ENCODE assay signal across 2 cellular contexts in the genomic region with DNA sequence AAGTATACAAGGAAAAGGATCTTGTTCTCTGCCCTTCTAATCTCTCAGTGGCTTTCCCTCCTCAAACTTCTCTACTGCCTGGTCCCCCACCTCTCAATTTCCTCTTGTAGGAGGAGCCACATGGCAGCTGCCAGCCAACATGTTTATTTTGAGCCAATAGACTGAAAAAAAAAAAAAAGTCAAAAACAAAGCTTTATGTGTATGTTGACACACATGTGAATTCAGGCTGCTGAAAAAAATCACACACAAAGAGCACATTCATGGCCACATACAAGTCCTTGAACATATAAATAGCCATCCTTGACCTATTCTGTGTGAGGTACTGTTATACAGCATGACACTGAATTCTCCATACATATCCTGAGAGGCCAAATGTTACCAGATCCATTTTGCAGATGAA.
TF ChIP-seq lines count a peak whose summit lies in the region.

No MANE protein-coding gene starts in this region.

TF ChIP-seq in A549, 52 proteins besides CTCF, POLR2A, EP300 and RAD21:
- no peak for TF ChIP-seq ZC3H11A (IDR thresholded peaks at IDR 0.05)
- no peak for TF ChIP-seq MAZ (IDR thresholded peaks at IDR 0.05; ENCODE audit: borderline replicate concordance, low read depth, low read length)
- no peak for TF ChIP-seq CEBPB (IDR thresholded peaks at IDR 0.05)
- no peak for TF ChIP-seq HOXB13 (CRISPR knock-in tag; IDR thresholded peaks at IDR 0.05; ENCODE audit: low read depth)
- TF ChIP-seq FOSB (CRISPR knock-in tag; IDR thresholded peaks at IDR 0.05): no peak

TF ChIP-seq in H1, 55 proteins besides CTCF, POLR2A, EP300 and RAD21:
- TF ChIP-seq FOSL1 (IDR thresholded peaks at IDR 0.05; ENCODE audit: insufficient read depth, low read depth, low read length) (no peak), SRF (IDR thresholded peaks at IDR 0.05; ENCODE audit: low read depth, low read length) (no peak), NRF1 (IDR thresholded peaks at IDR 0.05; ENCODE audit: low read depth, low read length) (no peak), RNF2 (IDR thresholded peaks at IDR 0.05; ENCODE audit: borderline replicate concordance, low read depth, low read length, missing control alignments, poor library complexity, severe bottlenecking) (no peak), CREB1 (IDR thresholded peaks at IDR 0.05) (no peak), EZH2 (IDR thresholded peaks at IDR 0.05; ENCODE audit: low read depth, low read length, severe bottlenecking) (no peak), KDM5A (IDR thresholded peaks at IDR 0.05; ENCODE audit: low read length) (no peak), RBBP5 (IDR thresholded peaks at IDR 0.05; ENCODE audit: borderline replicate concordance, low read depth, low read length) (no peak), JUND (IDR thresholded peaks at IDR 0.05; ENCODE audit: low read length) (no peak), SIN3A (conservative IDR thresholded peaks at IDR 0.05 in 1 of 2, IDR thresholded peaks at IDR 0.05 in 1 of 2; ENCODE audit: low read depth in 1 of 2, low read length in 2 of 2) (no peak), YY1 (IDR thresholded peaks at IDR 0.05; ENCODE audit: low read depth, low read length) (no peak), HDAC2 (IDR thresholded peaks at IDR 0.05; ENCODE audit: borderline replicate concordance in 1 of 2, low read depth in 2 of 2, low read length in 2 of 2) (no peak)
